In genomic region chr1:225654277-225654597, GRCh38 we compare ENCODE assay signal across 1 cellular context.
TF ChIP-seq lines count a peak whose summit lies in the region.

No MANE protein-coding gene starts in this region.

TF ChIP-seq in HepG2, 621 proteins besides CTCF, POLR2A, EP300 and RAD21 (continued from another document):
- TF ChIP-seq TFDP1 (CRISPR knock-in tag; IDR thresholded peaks at IDR 0.05; ENCODE audit: borderline replicate concordance) (no peak), HMGXB4 (CRISPR knock-in tag; IDR thresholded peaks at IDR 0.05; ENCODE audit: borderline replicate concordance in 1 of 2, low read depth in 1 of 2) (no peak), ZNF460 (CRISPR knock-in tag; IDR thresholded peaks at IDR 0.05; ENCODE audit: borderline replicate concordance) (no peak), HES4 (CRISPR knock-in tag; IDR thresholded peaks at IDR 0.05; ENCODE audit: borderline replicate concordance) (no peak), ASH2L (IDR thresholded peaks at IDR 0.05; ENCODE audit: insufficient read length, low read depth, low read length) (no peak), HOMEZ (CRISPR knock-in tag; IDR thresholded peaks at IDR 0.05; ENCODE audit: low read depth) (no peak)
